Comparison of ENCODE assay signal across 8 cellular contexts in the genomic region with DNA sequence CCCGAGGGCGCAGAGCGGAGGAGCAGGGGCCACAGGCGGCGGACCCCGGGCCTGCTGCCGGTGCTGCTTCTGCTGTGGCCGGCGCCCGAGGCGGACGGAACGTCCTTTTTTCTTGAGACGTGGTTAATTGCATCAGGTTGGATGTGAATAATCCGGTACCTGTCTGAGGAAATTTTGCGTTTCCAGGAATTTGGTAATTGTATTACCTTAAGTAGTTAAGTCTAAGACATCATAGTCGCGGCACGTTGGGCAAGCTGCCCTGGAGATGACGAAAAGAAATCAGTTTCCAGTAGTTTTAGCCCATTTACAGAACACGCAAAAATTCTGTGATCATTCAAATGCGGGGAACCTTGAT. TPM values are rescaled to one million over a fixed set of nuclear protein-coding genes. Genes with fewer than 3 reads are reported as not detected.
DNase-seq lines count a peak whose midpoint lies in the region; ATAC-seq and TF ChIP-seq lines count a peak whose summit lies in the region.

No MANE protein-coding gene starts in this region.

- DNase-seq in MG63: no peak
- DNase-seq in effector memory CD4-positive, alpha-beta T cell: no peak
- DNase-seq in natural killer cell treated with Interleukin-12 subunit alpha and Interleukin-12 subunit beta and Interleukin-15 and Interleukin-18, amount 100 ng/mL, for 72 hours (ENCODE audit: low spot score): no peak
- no peak for DNase-seq in inferior parietal cortex (ENCODE audit: extremely low spot score)
- no peak for DNase-seq in UCSD-AML1 (lab: John Stamatoyannopoulos, UW; ENCODE audit: unreplicated experiment)

- H3K36me3 Mint-ChIP-seq in natural killer cell treated with Interleukin-12 subunit alpha and Interleukin-12 subunit beta and Interleukin-15 and Interleukin-18, amount 100 ng/mL, for 72 hours: peaks cover 4% of the 10 kb centered on the region

- H3K27ac ChIP-seq in C4-2B: peak overlapping the region; percentile 100
- H3K27ac ChIP-seq in effector memory CD4-positive, alpha-beta T cell (ENCODE audit: insufficient read depth, low read length, poor library complexity, severe bottlenecking): peak overlapping the region; percentile 81

- no peak for ATAC-seq in natural killer cell treated with Interleukin-12 subunit alpha and Interleukin-12 subunit beta and Interleukin-15 and Interleukin-18, amount 100 ng/mL, for 72 hours
- no peak for ATAC-seq in HG02885 (IDR thresholded peaks at IDR 0.05; ENCODE audit: poor library complexity, unreplicated experiment)
- ATAC-seq in GM21515 (IDR thresholded peaks at IDR 0.05; ENCODE audit: unreplicated experiment): no peak

- no peaks in the 10 kb centered on the region for H3K27me3 ChIP-seq in MG63
- no peaks in the 10 kb centered on the region for H3K27me3 ChIP-seq in effector memory CD4-positive, alpha-beta T cell (replicated peaks; ENCODE audit: control insufficient read depth, insufficient read depth, low read length, poor library complexity, severe bottlenecking)

- peaks cover 28 to 32% of the 10 kb centered on the region in 2 donors for H3K4me1 Mint-ChIP-seq in natural killer cell treated with Interleukin-12 subunit alpha and Interleukin-12 subunit beta and Interleukin-15 and Interleukin-18, amount 100 ng/mL, for 72 hours (ENCODE audit: low read depth in 2 of 2)

- no peaks in the 10 kb centered on the region for H3K9me3 Mint-ChIP-seq in natural killer cell treated with Interleukin-12 subunit alpha and Interleukin-12 subunit beta and Interleukin-15 and Interleukin-18, amount 100 ng/mL, for 72 hours

- no peaks in the 10 kb centered on the region for H3K9me3 ChIP-seq in MG63
- H3K9me3 ChIP-seq in effector memory CD4-positive, alpha-beta T cell (ENCODE audit: control insufficient read depth, low read length): no peaks in the 10 kb centered on the region

- no peaks in the 10 kb centered on the region for H3K27me3 Mint-ChIP-seq in natural killer cell treated with Interleukin-12 subunit alpha and Interleukin-12 subunit beta and Interleukin-15 and Interleukin-18, amount 100 ng/mL, for 72 hours

- peaks cover 11% of the 10 kb centered on the region for H3K36me3 ChIP-seq in MG63
- no peaks in the 10 kb centered on the region for H3K36me3 ChIP-seq in effector memory CD4-positive, alpha-beta T cell (ENCODE audit: control insufficient read depth, insufficient read depth, low read length)

- H3K4me3 Mint-ChIP-seq in natural killer cell treated with Interleukin-12 subunit alpha and Interleukin-12 subunit beta and Interleukin-15 and Interleukin-18, amount 100 ng/mL, for 72 hours: peak overlapping the region; percentile 91

- no peak for TF ChIP-seq CTCF in C4-2B (conservative IDR thresholded peaks at IDR 0.05)

- peaks cover 5% of the 10 kb centered on the region for H3K4me1 ChIP-seq in effector memory CD4-positive, alpha-beta T cell (ENCODE audit: control insufficient read depth, insufficient read depth, low read length, poor library complexity, severe bottlenecking)

- peak overlapping the region; percentile 90 for H3K4me3 ChIP-seq in MG63
- peak overlapping the region; percentile 100 for H3K4me3 ChIP-seq in effector memory CD4-positive, alpha-beta T cell (ENCODE audit: insufficient read depth, low read depth, low read length, poor library complexity, severe bottlenecking)

- H3K27ac Mint-ChIP-seq in natural killer cell treated with Interleukin-12 subunit alpha and Interleukin-12 subunit beta and Interleukin-15 and Interleukin-18, amount 100 ng/mL, for 72 hours: peak overlapping the region; percentile 85 to 97

RNA-seq across cellular contexts. Expression of gene SPECC1L, which starts 0.8 kb away (rescaled TPM):
- total RNA-seq in MG63 (2014; rRNA removed; shearing (Covaris generic); ENCODE audit: low replicate concordance): 11.0 and 30.9 TPM in 2 replicates
- total RNA-seq in natural killer cell treated with Interleukin-12 subunit alpha and Interleukin-12 subunit beta and Interleukin-15 and Interleukin-18, amount 100 ng/mL, for 72 hours: 100 to 1,000 TPM in 1 of 2 donors, 10 to 100 TPM in 1; 70.0 to 114 TPM

RNA-seq across cellular contexts. Expression of gene GGT5, which starts 26.5 kb away (rescaled TPM):
- total RNA-seq in MG63 (2014; rRNA removed; shearing (Covaris generic); ENCODE audit: low replicate concordance): not detected in 2 replicates
- under 1 TPM; 0.33 to 0.42 TPM for total RNA-seq in natural killer cell treated with Interleukin-12 subunit alpha and Interleukin-12 subunit beta and Interleukin-15 and Interleukin-18, amount 100 ng/mL, for 72 hours
